ENCODE assay signal across 8 cellular contexts in genomic region chr15:43800286-43801136, GRCh38. TPM values are rescaled to one million over a fixed set of nuclear protein-coding genes. Genes with fewer than 3 reads are reported as not detected.
A peak's percentile ranks its signal among the peaks of the same experiment; 100 is the strongest.
DNase-seq lines count a peak whose midpoint lies in the region; ATAC-seq, FAIRE-seq and TF ChIP-seq lines count a peak whose summit lies in the region.

A gene with protein sequence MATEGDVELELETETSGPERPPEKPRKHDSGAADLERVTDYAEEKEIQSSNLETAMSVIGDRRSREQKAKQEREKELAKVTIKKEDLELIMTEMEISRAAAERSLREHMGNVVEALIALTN (plus strand): TSS chr15:43800599. CDS start chr15:43800623, 24 bp downstream.

- no peak for FAIRE-seq in pancreas (lab: Jason Lieb, UNC)

- TF ChIP-seq POLR2A in thyroid gland (IDR thresholded peaks at IDR 0.05), result peak in 1 of 2 donors; percentile 88

- DNase-seq in GF-D8 (lab: John Stamatoyannopoulos, UW) (peak; percentile 31), NCI-H1048 (lab: John Stamatoyannopoulos, UW) (peak; percentile 80), head of caudate nucleus (peak; percentile 90 to 98 (median 95)), pancreas (peak; percentile 89 to 97 (median 93)), thyroid gland (peak; percentile 94)
- DNase-seq in activated naive CD8-positive, alpha-beta T cell treated with anti-CD3 and anti-CD28 coated beads for 36 hours, result peak; percentile 88

- peaks cover 81% of the 10 kb centered on the region for H3F3A ChIP-seq in SU-DHL-6 (ENCODE audit: insufficient read depth)

- H3K4me1 ChIP-seq in HEK293 (ENCODE audit: control insufficient read depth, insufficient read depth, low read length) (0 out of 2 replicates have a peak, but pooled peaks cover 3% of the 10 kb centered on the region), pancreas (peaks cover 2 to 34% (median 7%) of the 10 kb centered on the region in 3 donors), thyroid gland (peaks cover 20 to 34% of the 10 kb centered on the region in 2 donors)

- no peaks in the 10 kb centered on the region for H3K9me2 ChIP-seq in SU-DHL-6 (replicated peaks; ENCODE audit: insufficient read depth, low read length)

- H3K4me2 ChIP-seq in SU-DHL-6 (ENCODE audit: low read depth, low read length, poor library complexity, severe bottlenecking), result peak within 1 kb of the TSS; percentile 96

- TF ChIP-seq CTCF in HEK293 (tag by site-specific recombination; IDR thresholded peaks at IDR 0.05) (no peak), SU-DHL-6 (IDR thresholded peaks at IDR 0.05; ENCODE audit: insufficient read depth, low read length, poor library complexity, severe bottlenecking) (no peak), pancreas (IDR thresholded peaks at IDR 0.05) (no peak), thyroid gland (IDR thresholded peaks at IDR 0.05) (no peak)

- no peaks in the 10 kb centered on the region for H3K9me3 ChIP-seq in HEK293 (ENCODE audit: control insufficient read depth, insufficient read depth, low read depth, low read length)
- H3K9me3 ChIP-seq in SU-DHL-6 (ENCODE audit: insufficient read depth, low read length), result no peaks in the 10 kb centered on the region
- no peaks in the 10 kb centered on the region for H3K9me3 ChIP-seq in pancreas
- H3K9me3 ChIP-seq in thyroid gland, result no peaks in the 10 kb centered on the region

- peaks cover 47% of the 10 kb centered on the region for H3K36me3 Mint-ChIP-seq in activated naive CD8-positive, alpha-beta T cell treated with anti-CD3 and anti-CD28 coated beads for 36 hours

- WGBS in pancreas, 2 donors, result 8 to 10% methylated on average over 44 of the region's 44 CpGs
- 9 to 10% methylated on average over 35 to 44 of the region's 44 CpGs for WGBS in thyroid gland, 2 donors

- H3K4me1 Mint-ChIP-seq in activated naive CD8-positive, alpha-beta T cell treated with anti-CD3 and anti-CD28 coated beads for 36 hours, result peaks cover 40% of the 10 kb centered on the region

- peaks cover 3% of the 10 kb centered on the region for H3K9me3 Mint-ChIP-seq in activated naive CD8-positive, alpha-beta T cell treated with anti-CD3 and anti-CD28 coated beads for 36 hours

- H3K9ac ChIP-seq in SU-DHL-6 (ENCODE audit: low read length), result peak within 1 kb of the TSS; percentile 92

- H2AFZ ChIP-seq in SU-DHL-6 (ENCODE audit: low read depth, low read length, severe bottlenecking), result no peak within 1 kb of the TSS

- H3K27me3 Mint-ChIP-seq in activated naive CD8-positive, alpha-beta T cell treated with anti-CD3 and anti-CD28 coated beads for 36 hours, result no peaks in the 10 kb centered on the region

- peak; percentile 89 to 95 (median 90) for ATAC-seq in pancreas

- intact Hi-C loops in head of caudate nucleus (cut with DNase I) (no loop called here), pancreas (cut with DNase I) (no loop called here), thyroid gland (cut with DNase I) (no loop called here)

- H3K27ac Mint-ChIP-seq in activated naive CD8-positive, alpha-beta T cell treated with anti-CD3 and anti-CD28 coated beads for 36 hours, result peak within 1 kb of the TSS; percentile 96

- peak within 1 kb of the TSS; percentile 65 for H3K27ac ChIP-seq in HEK293 (ENCODE audit: extremely low read depth, low read depth, low read length)
- H3K27ac ChIP-seq in SU-DHL-6 (ENCODE audit: low read depth, low read length), result peak within 1 kb of the TSS; percentile 96
- peak within 1 kb of the TSS; percentile 60 to 98 (median 84) for H3K27ac ChIP-seq in pancreas
- H3K27ac ChIP-seq in thyroid gland, result peak within 1 kb of the TSS; percentile 89 to 100 (median 96)

- H3K27me3 ChIP-seq in SU-DHL-6 (ENCODE audit: low read length), result no peaks in the 10 kb centered on the region
- H3K27me3 ChIP-seq in pancreas, result no peaks in the 10 kb centered on the region
- no peaks in the 10 kb centered on the region for H3K27me3 ChIP-seq in thyroid gland

- H3K79me2 ChIP-seq in SU-DHL-6 (ENCODE audit: insufficient read depth, low read length), result peaks cover 17% of the 10 kb centered on the region

- H3K4me3 ChIP-seq in HEK293 (ENCODE audit: low read depth, low read length) (peak within 1 kb of the TSS; percentile 88), SU-DHL-6 (ENCODE audit: insufficient read depth, low read length, poor library complexity, severe bottlenecking) (peak within 1 kb of the TSS; percentile 82), pancreas (peak within 1 kb of the TSS; percentile 67 to 89 (median 73)), thyroid gland (replicated peaks in 1 of 3) (peak within 1 kb of the TSS; percentile 28 to 83 (median 72))

- CTCF ChIA-PET in HEK293 (lab: Yijun Ruan, JAX), result no interaction called here

- H4K20me1 ChIP-seq in SU-DHL-6 (ENCODE audit: low read depth, low read length), result no peaks in the 10 kb centered on the region

- peaks cover 5 to 70% of the 10 kb centered on the region in 2 experiments for H3K36me3 ChIP-seq in HEK293 (ENCODE audit: control insufficient read depth in 2 of 2, insufficient read depth in 1 of 2, low read length in 2 of 2)
- H3K36me3 ChIP-seq in SU-DHL-6 (ENCODE audit: low read length), result peaks cover 10% of the 10 kb centered on the region; the same call in 1 of the 2 replicates
- peaks cover 4 to 28% (median 5%) of the 10 kb centered on the region in 3 donors for H3K36me3 ChIP-seq in pancreas
- H3K36me3 ChIP-seq in thyroid gland, result peaks cover 14 to 16% of the 10 kb centered on the region in 2 donors

- POLR2A ChIA-PET in HEK293 (lab: Yijun Ruan, JAX), result interaction anchor here (0.9 to 2.1 kb wide), 4 partner anchors 9 to 24 kb away, joined by 4 to 12 read pairs (median 7); partner anchors contain the start of genes ELL3 and MFAP1

- peak within 1 kb of the TSS; percentile 97 for H3K4me3 Mint-ChIP-seq in activated naive CD8-positive, alpha-beta T cell treated with anti-CD3 and anti-CD28 coated beads for 36 hours

TF ChIP-seq in HEK293, 187 proteins besides CTCF, POLR2A, EP300 and RAD21 (continues in another document):
- TF ChIP-seq ZNF530 (tag by site-specific recombination; IDR thresholded peaks at IDR 0.05; ENCODE audit: low read depth) (no peak), PRDM4 (tag by site-specific recombination; IDR thresholded peaks at IDR 0.05) (no peak), ZNF132 (tag by site-specific recombination; IDR thresholded peaks at IDR 0.05; ENCODE audit: borderline replicate concordance) (no peak), ZNF596 (tag by site-specific recombination; IDR thresholded peaks at IDR 0.05) (no peak), ZNF837 (tag by site-specific recombination; IDR thresholded peaks at IDR 0.05) (no peak), ZNF48 (tag by site-specific recombination; IDR thresholded peaks at IDR 0.05) (no peak), ZNF174 (tag by site-specific recombination; IDR thresholded peaks at IDR 0.05) (no peak), ZNF560 (tag by site-specific recombination; IDR thresholded peaks at IDR 0.05; ENCODE audit: borderline replicate concordance) (no peak), ZNF10 (tag by site-specific recombination; IDR thresholded peaks at IDR 0.05) (no peak), ZNF843 (tag by site-specific recombination; IDR thresholded peaks at IDR 0.05) (no peak), ZBTB20 (tag by site-specific recombination; IDR thresholded peaks at IDR 0.05) (peak; percentile 28; the same call in 1 of the 2 replicates), ZNF37A (tag by site-specific recombination; IDR thresholded peaks at IDR 0.05) (no peak), GLIS2 (tag by site-specific recombination; IDR thresholded peaks at IDR 0.05) (0 out of 2 replicates have a peak, but pooled peaks have one; percentile 43), ZNF544 (tag by site-specific recombination; IDR thresholded peaks at IDR 0.05) (no peak), ZNF449 (tag by site-specific recombination; IDR thresholded peaks at IDR 0.05) (peak; percentile 43; the same call in 1 of the 2 replicates)
- TF ChIP-seq, protein P1, sequence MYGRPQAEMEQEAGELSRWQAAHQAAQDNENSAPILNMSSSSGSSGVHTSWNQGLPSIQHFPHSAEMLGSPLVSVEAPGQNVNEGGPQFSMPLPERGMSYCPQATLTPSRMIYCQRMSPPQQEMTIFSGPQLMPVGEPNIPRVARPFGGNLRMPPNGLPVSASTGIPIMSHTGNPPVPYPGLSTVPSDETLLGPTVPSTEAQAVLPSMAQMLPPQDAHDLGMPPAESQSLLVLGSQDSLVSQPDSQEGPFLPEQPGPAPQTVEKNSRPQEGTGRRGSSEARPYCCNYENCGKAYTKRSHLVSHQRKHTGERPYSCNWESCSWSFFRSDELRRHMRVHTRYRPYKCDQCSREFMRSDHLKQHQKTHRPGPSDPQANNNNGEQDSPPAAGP (tag by site-specific recombination; IDR thresholded peaks at IDR 0.05), result 0 out of 2 replicates have a peak, but pooled peaks have one; percentile 44

RNA-seq across cellular contexts. Expression of the gene that starts here (rescaled TPM):
- total RNA-seq in activated naive CD8-positive, alpha-beta T cell treated with anti-CD3 and anti-CD28 coated beads for 36 hours, result 10 to 100 TPM; 20.9 to 24.0 TPM
- 1 to 10 TPM; 3.1 to 7.1 (median 5.1) TPM for total RNA-seq in pancreas
- polyA plus RNA-seq in pancreas, result 10 to 100 TPM in 1 of 2 donors, 1 to 10 TPM in 1; 5.0 to 25.6 TPM
- total RNA-seq in thyroid gland, result 10 to 100 TPM; 11.6 to 23.4 (median 12.5) TPM

Comparison
In these comparisons a context has a peak if more than half of its experiments do, and no peak if none do; other contexts are left out.
1. Peak in every context shown above with its lines: DNase-seq, ATAC-seq, H3K4me3 ChIP-seq and H3K27ac ChIP-seq.
2. DNase-seq: peak in every context shown above with its lines; median percentile 95 in head of caudate nucleus; 94 in thyroid gland; 93 in pancreas; 88 in activated naive CD8-positive, alpha-beta T cell treated with anti-CD3 and anti-CD28 coated beads for 36 hours; 80 in NCI-H1048; 31 in GF-D8.